Comparison of ENCODE assay signal across 1 cellular context in genomic region chr10:119283818-119284217, GRCh38.
TF ChIP-seq lines count a peak whose summit lies in the region.

No MANE protein-coding gene starts in this region.

TF ChIP-seq in GM23338, 12 proteins besides CTCF, POLR2A, EP300 and RAD21 (continued from another document):
- TF ChIP-seq, protein P1, sequence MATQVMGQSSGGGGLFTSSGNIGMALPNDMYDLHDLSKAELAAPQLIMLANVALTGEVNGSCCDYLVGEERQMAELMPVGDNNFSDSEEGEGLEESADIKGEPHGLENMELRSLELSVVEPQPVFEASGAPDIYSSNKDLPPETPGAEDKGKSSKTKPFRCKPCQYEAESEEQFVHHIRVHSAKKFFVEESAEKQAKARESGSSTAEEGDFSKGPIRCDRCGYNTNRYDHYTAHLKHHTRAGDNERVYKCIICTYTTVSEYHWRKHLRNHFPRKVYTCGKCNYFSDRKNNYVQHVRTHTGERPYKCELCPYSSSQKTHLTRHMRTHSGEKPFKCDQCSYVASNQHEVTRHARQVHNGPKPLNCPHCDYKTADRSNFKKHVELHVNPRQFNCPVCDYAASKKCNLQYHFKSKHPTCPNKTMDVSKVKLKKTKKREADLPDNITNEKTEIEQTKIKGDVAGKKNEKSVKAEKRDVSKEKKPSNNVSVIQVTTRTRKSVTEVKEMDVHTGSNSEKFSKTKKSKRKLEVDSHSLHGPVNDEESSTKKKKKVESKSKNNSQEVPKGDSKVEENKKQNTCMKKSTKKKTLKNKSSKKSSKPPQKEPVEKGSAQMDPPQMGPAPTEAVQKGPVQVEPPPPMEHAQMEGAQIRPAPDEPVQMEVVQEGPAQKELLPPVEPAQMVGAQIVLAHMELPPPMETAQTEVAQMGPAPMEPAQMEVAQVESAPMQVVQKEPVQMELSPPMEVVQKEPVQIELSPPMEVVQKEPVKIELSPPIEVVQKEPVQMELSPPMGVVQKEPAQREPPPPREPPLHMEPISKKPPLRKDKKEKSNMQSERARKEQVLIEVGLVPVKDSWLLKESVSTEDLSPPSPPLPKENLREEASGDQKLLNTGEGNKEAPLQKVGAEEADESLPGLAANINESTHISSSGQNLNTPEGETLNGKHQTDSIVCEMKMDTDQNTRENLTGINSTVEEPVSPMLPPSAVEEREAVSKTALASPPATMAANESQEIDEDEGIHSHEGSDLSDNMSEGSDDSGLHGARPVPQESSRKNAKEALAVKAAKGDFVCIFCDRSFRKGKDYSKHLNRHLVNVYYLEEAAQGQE (IDR thresholded peaks at IDR 0.05; ENCODE audit: unreplicated experiment) = no peak
- TF ChIP-seq EZH2 (IDR thresholded peaks at IDR 0.05; ENCODE audit: low read depth, unreplicated experiment) (no peak), NANOG (IDR thresholded peaks at IDR 0.05; ENCODE audit: borderline replicate concordance) (no peak), CREB1 (CRISPR knock-in tag; IDR thresholded peaks at IDR 0.05; ENCODE audit: low read depth) (no peak), POLR2AphosphoS5 (IDR thresholded peaks at IDR 0.05; ENCODE audit: low read depth) (no peak), ZNF331 (CRISPR knock-in tag; IDR thresholded peaks at IDR 0.05; ENCODE audit: low read depth) (no peak), STAT1 (IDR thresholded peaks at IDR 0.05; ENCODE audit: unreplicated experiment) (no peak), ZNF462 (CRISPR knock-in tag; IDR thresholded peaks at IDR 0.05) (no peak), ZNF114 (CRISPR knock-in tag; IDR thresholded peaks at IDR 0.05) (no peak)
- TF ChIP-seq, protein P2, sequence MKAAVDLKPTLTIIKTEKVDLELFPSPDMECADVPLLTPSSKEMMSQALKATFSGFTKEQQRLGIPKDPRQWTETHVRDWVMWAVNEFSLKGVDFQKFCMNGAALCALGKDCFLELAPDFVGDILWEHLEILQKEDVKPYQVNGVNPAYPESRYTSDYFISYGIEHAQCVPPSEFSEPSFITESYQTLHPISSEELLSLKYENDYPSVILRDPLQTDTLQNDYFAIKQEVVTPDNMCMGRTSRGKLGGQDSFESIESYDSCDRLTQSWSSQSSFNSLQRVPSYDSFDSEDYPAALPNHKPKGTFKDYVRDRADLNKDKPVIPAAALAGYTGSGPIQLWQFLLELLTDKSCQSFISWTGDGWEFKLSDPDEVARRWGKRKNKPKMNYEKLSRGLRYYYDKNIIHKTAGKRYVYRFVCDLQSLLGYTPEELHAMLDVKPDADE (IDR thresholded peaks at IDR 0.05) = no peak
TF ChIP-seq in GM23338: peak in this region for 0.
